23 cellular contexts compared by ENCODE assay signal in the genomic region with DNA sequence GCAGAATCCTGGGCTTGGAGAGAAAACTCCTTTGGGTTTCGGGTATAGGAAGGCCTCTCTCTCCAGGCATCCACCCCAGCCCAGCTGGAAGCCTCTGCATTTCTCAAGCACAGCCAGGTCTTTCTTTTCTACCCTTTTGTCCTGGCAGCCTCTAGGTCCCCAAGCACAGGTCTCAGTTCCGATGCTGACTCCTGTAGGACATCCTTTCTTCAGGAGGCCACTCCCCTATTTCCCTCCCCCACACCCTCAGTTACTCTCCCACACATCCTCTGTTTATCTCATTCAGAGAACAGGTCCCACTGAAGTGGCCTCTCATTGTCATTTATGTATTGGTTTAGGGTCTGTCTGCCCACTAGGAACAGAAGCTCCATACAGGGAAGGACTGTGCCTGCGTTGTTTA.
"Had no signal": no experiment of that assay in that cellular context is flagged by ENCODE, and none has a peak within 500 bp of the region (broad histone marks: within the 10 kb centered on the region; RNA-seq: fewer than 3 reads in every experiment).

No MANE protein-coding gene starts in this region.

- ATAC-seq: activated T-cell treated with anti-CD3 and anti-CD28 coated beads, Interleukin-2, amount 50 U/mL, for 72 hours; SK-N-SH treated with all-trans-retinoic acid at 6 μM for 48 hours had no signal

- H3K4me1 Mint-ChIP-seq: activated B cell treated with CpG ODN at 0.5 μM for 24 hours; activated CD4-positive, alpha-beta memory T cell treated with anti-CD3 and anti-CD28 coated beads, Interleukin-2, amount 10 ng/mL, durations not matched to agents 7 days and 5 days; activated CD4-positive, alpha-beta T cell treated with anti-CD3 and anti-CD28 coated beads, Interleukin-2, amount 10 ng/mL, durations not matched to agents 24 days and 14 days; activated naive CD8-positive, alpha-beta T cell treated with anti-CD3 and anti-CD28 coated beads, Interleukin-2, amount 10 ng/mL, durations not matched to agents 7 days and 5 days had no signal

- DNase-seq: activated B cell treated with CpG ODN at 0.5 μM for 24 hours; activated CD4-positive, alpha-beta memory T cell treated with anti-CD3 and anti-CD28 coated beads, Interleukin-2, amount 10 ng/mL, durations not matched to agents 7 days and 5 days; activated CD4-positive, alpha-beta T cell treated with anti-CD3 and anti-CD28 coated beads for 1 hour; activated CD4-positive, alpha-beta T cell treated with anti-CD3 and anti-CD28 coated beads, Interleukin-2, amount 10 ng/mL, durations not matched to agents 24 days and 14 days; activated naive CD4-positive, alpha-beta T cell treated with anti-CD3 and anti-CD28 coated beads, Interleukin-2, amount 50 U/mL, for 16 hours; activated naive CD8-positive, alpha-beta T cell treated with anti-CD3 and anti-CD28 coated beads, Interleukin-2, amount 10 ng/mL, durations not matched to agents 7 days and 5 days; activated T-cell treated with anti-CD3 and anti-CD28 coated beads, Interleukin-2, amount 50 U/mL, for 72 hours; adrenal gland; anterior cingulate cortex; cerebellar nuclear complex; Karpas-422; MM.1S; NCI-H1105; NCI-H1436; NCI-H1694 treated with DMSO at 0.1 percent for 48 hours; NCI-H2029 treated with DMSO at 0.1 percent for 48 hours; NCI-H526; NK-92 treated with Interleukin-12 subunit alpha and Interleukin-12 subunit beta, amount 100 ng/mL, for 24 hours; SHP77 had no signal

- H3K27ac ChIP-seq: adrenal gland, SJSA1 had no signal

- H3K36me3 ChIP-seq: adrenal gland, SJSA1 had no signal

- FAIRE-seq: RCC 7860 had no signal

- H3K27ac Mint-ChIP-seq: activated B cell treated with CpG ODN at 0.5 μM for 24 hours; activated CD4-positive, alpha-beta memory T cell treated with anti-CD3 and anti-CD28 coated beads, Interleukin-2, amount 10 ng/mL, durations not matched to agents 7 days and 5 days; activated CD4-positive, alpha-beta T cell treated with anti-CD3 and anti-CD28 coated beads, Interleukin-2, amount 10 ng/mL, durations not matched to agents 24 days and 14 days; activated naive CD8-positive, alpha-beta T cell treated with anti-CD3 and anti-CD28 coated beads, Interleukin-2, amount 10 ng/mL, durations not matched to agents 7 days and 5 days; activated T-cell treated with anti-CD3 and anti-CD28 coated beads, Interleukin-2, amount 50 U/mL, for 72 hours had no signal

- H3K9me3 Mint-ChIP-seq: activated B cell treated with CpG ODN at 0.5 μM for 24 hours; activated CD4-positive, alpha-beta memory T cell treated with anti-CD3 and anti-CD28 coated beads, Interleukin-2, amount 10 ng/mL, durations not matched to agents 7 days and 5 days; activated CD4-positive, alpha-beta T cell treated with anti-CD3 and anti-CD28 coated beads, Interleukin-2, amount 10 ng/mL, durations not matched to agents 24 days and 14 days; activated naive CD8-positive, alpha-beta T cell treated with anti-CD3 and anti-CD28 coated beads, Interleukin-2, amount 10 ng/mL, durations not matched to agents 7 days and 5 days; activated T-cell treated with anti-CD3 and anti-CD28 coated beads, Interleukin-2, amount 50 U/mL, for 72 hours; T-helper 1 cell treated with Interleukin-12 subunit alpha and Interleukin-12 subunit beta and Interleukin-4 antibody, amounts not matched to agents 30 μg/mL and 1 μg/mL, for 36 hours had no signal

- H3K9me3 ChIP-seq: adrenal gland, SJSA1 had no signal

- H3K4me3 Mint-ChIP-seq: activated B cell treated with CpG ODN at 0.5 μM for 24 hours; activated CD4-positive, alpha-beta memory T cell treated with anti-CD3 and anti-CD28 coated beads, Interleukin-2, amount 10 ng/mL, durations not matched to agents 7 days and 5 days; activated CD4-positive, alpha-beta T cell treated with anti-CD3 and anti-CD28 coated beads, Interleukin-2, amount 10 ng/mL, durations not matched to agents 24 days and 14 days; activated naive CD8-positive, alpha-beta T cell treated with anti-CD3 and anti-CD28 coated beads, Interleukin-2, amount 10 ng/mL, durations not matched to agents 7 days and 5 days; activated T-cell treated with anti-CD3 and anti-CD28 coated beads, Interleukin-2, amount 50 U/mL, for 72 hours; T-helper 1 cell treated with Interleukin-12 subunit alpha and Interleukin-12 subunit beta and Interleukin-4 antibody, amounts not matched to agents 30 μg/mL and 1 μg/mL, for 36 hours had no signal

- H3K36me3 Mint-ChIP-seq: activated naive CD8-positive, alpha-beta T cell treated with anti-CD3 and anti-CD28 coated beads, Interleukin-2, amount 10 ng/mL, durations not matched to agents 7 days and 5 days had no signal

- H3K4me1 ChIP-seq: adrenal gland, SJSA1 had no signal

- H3K27me3 ChIP-seq: adrenal gland, SJSA1 had no signal

- H3K4me3 ChIP-seq: adrenal gland, SJSA1 had no signal
